Comparison of ENCODE assay signal across 16 cellular contexts in the genomic region with DNA sequence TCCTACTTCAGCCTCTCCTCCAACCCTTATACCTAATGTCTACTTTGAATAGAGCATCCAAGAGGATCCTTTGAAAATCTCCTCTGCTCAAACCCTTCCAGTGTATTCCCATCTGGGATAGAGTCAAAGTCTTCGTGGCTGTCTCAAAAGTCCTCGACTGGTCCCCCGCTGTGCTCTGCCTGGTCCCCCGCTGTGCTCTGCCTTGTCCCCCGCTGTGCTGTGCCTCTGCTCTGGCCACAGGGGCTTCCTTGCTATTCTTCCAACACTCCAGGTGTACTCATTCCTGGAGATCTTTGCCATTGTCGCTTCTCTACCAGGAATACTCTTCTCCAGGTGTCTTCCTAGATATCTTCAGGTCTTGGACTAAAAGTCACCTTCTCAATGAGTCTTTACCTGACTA. TPM values are rescaled to one million over a fixed set of nuclear protein-coding genes. Genes with fewer than 3 reads are reported as not detected.
DNase-seq lines count a peak whose midpoint lies in the region; ATAC-seq and TF ChIP-seq lines count a peak whose summit lies in the region.
"Had no signal": no experiment of that assay in that cellular context is flagged by ENCODE, and none has a peak within 500 bp of the region (broad histone marks: within the 10 kb centered on the region; RNA-seq: fewer than 3 reads in every experiment).

No MANE protein-coding gene starts in this region.

- H3K4me1 ChIP-seq in HEK293 (ENCODE audit: control insufficient read depth, insufficient read depth, low read length) (no peaks in the 10 kb centered on the region), mesendoderm (ENCODE audit: control insufficient read depth, low read depth, low read length) (peaks cover 10% of the 10 kb centered on the region)
- H3K4me1 ChIP-seq: BE2C had no signal

- POLR2A ChIA-PET in HEK293 (lab: Yijun Ruan, JAX) (no interaction called here), WTC11 (lab: Charles Lee) (no interaction called here)

- no peak overlapping the region for H3K4me3 Mint-ChIP-seq in WTC11

- ATAC-seq in WTC11, result no peak; the same call in 1 of the 2 replicates
- ATAC-seq: HepG2 had no signal

- no peak overlapping the region for H3K4ac ChIP-seq in mesendoderm (ENCODE audit: low read depth, low read length)

- no peak overlapping the region for H3K9ac ChIP-seq in mesendoderm (ENCODE audit: low read length)
- H3K9ac ChIP-seq: GM23248 had no signal

- H3K79me2 ChIP-seq in mesendoderm (ENCODE audit: control insufficient read depth, insufficient read depth, low read length), result no peaks in the 10 kb centered on the region

- CTCF ChIA-PET in HEK293 (lab: Yijun Ruan, JAX) (no interaction called here), WTC11 (lab: Charles Lee) (interaction anchor here (1.6 kb wide), 1 partner anchor 36 kb away, joined by 3 read pairs; no protein-coding TSS in a partner anchor)

- H3K27ac ChIP-seq in HEK293 (ENCODE audit: extremely low read depth, low read depth, low read length), result no peak overlapping the region
- H3K27ac ChIP-seq in mesendoderm (ENCODE audit: low read depth, low read length), result no peak overlapping the region
- H3K27ac ChIP-seq: C4-2B, GM23248 had no signal

- no peak overlapping the region for H4K8ac ChIP-seq in mesendoderm (ENCODE audit: low read depth, low read length)

- no peaks in the 10 kb centered on the region for H3K9me3 Mint-ChIP-seq in WTC11
- H3K9me3 Mint-ChIP-seq: CD4-positive, alpha-beta memory T cell had no signal

- H2BK5ac ChIP-seq in mesendoderm (ENCODE audit: low read length), result no peak overlapping the region

- H3K4me1 Mint-ChIP-seq in WTC11, result peaks cover 34% of the 10 kb centered on the region
- H3K4me1 Mint-ChIP-seq: CD4-positive, alpha-beta memory T cell had no signal

- H3K36me3 Mint-ChIP-seq in WTC11, result no peaks in the 10 kb centered on the region
- H3K36me3 Mint-ChIP-seq: CD4-positive, alpha-beta memory T cell had no signal

- no peak overlapping the region for H4K5ac ChIP-seq in mesendoderm (ENCODE audit: low read length)

- no peak overlapping the region for H3K56ac ChIP-seq in mesendoderm (ENCODE audit: low read length)

- H3K9me3 ChIP-seq in HEK293 (ENCODE audit: control insufficient read depth, insufficient read depth, low read depth, low read length), result no peaks in the 10 kb centered on the region
- H3K9me3 ChIP-seq: BE2C had no signal

- peak; percentile 26 for DNase-seq in ELF-1 (ENCODE audit: low read depth, low spot score)
- peak; percentile 24 for DNase-seq in WTC11 (ENCODE audit: low spot score)
- DNase-seq in mesendoderm, result peak; percentile 41
- no peak for DNase-seq in NCI-H524 (lab: John Stamatoyannopoulos, UW)
- no peak for DNase-seq in NCI-H774 (lab: John Stamatoyannopoulos, UW)
- DNase-seq in medulla oblongata (ENCODE audit: extremely low spot score), result no peak
- DNase-seq: BE2C; CD4-positive, alpha-beta memory T cell; DND-41; GF-D8; GM23248; HCEC 1CT; Karpas-422 had no signal

- no peaks in the 10 kb centered on the region for H3K36me3 ChIP-seq in HEK293 (ENCODE audit: control insufficient read depth in 2 of 2, insufficient read depth in 1 of 2, low read length in 2 of 2)
- H3K36me3 ChIP-seq in mesendoderm (ENCODE audit: control insufficient read depth, insufficient read depth, low read length), result no peaks in the 10 kb centered on the region
- H3K36me3 ChIP-seq: BE2C had no signal

- H3K4me2 ChIP-seq in mesendoderm (ENCODE audit: low read length), result no peak overlapping the region

- H3K27ac Mint-ChIP-seq in WTC11, result no peak overlapping the region
- H3K27ac Mint-ChIP-seq: CD4-positive, alpha-beta memory T cell had no signal

- no peak overlapping the region for H2BK15ac ChIP-seq in mesendoderm (replicated peaks; ENCODE audit: low read depth)

- TF ChIP-seq CTCF in HEK293 (tag by site-specific recombination; IDR thresholded peaks at IDR 0.05), result no peak
- no peak for TF ChIP-seq CTCF in WTC11 (IDR thresholded peaks at IDR 0.05)

- no peak overlapping the region for H3K18ac ChIP-seq in mesendoderm (ENCODE audit: low read length)

- no peaks in the 10 kb centered on the region for H3K79me1 ChIP-seq in mesendoderm (ENCODE audit: low read length)

- H3K4me3 ChIP-seq in HEK293 (ENCODE audit: low read depth, low read length), result no peak overlapping the region
- H3K4me3 ChIP-seq in mesendoderm (ENCODE audit: low read length), result no peak overlapping the region
- H3K4me3 ChIP-seq: GM23248 had no signal

- WGBS in mesendoderm (ENCODE audit: extremely low coverage, insufficient coverage, low lambda C conversion rate), result no CpG with 5 or more reads among the region's 6 CpGs

- no peaks in the 10 kb centered on the region for H3K27me3 ChIP-seq in mesendoderm (ENCODE audit: insufficient read depth, low read length, poor library complexity)
- H3K27me3 ChIP-seq: BE2C had no signal

- no peaks in the 10 kb centered on the region; the same call in 1 of the 2 replicates for H3K27me3 Mint-ChIP-seq in WTC11 (ENCODE audit: low read depth)

- no peak overlapping the region for H3K23ac ChIP-seq in mesendoderm (ENCODE audit: low read length)

- H2AK5ac ChIP-seq in mesendoderm (ENCODE audit: low read length), result no peak overlapping the region

- H2BK120ac ChIP-seq in mesendoderm (ENCODE audit: low read depth, low read length), result no peak overlapping the region

TF ChIP-seq in HEK293, 187 proteins besides CTCF, POLR2A, EP300 and RAD21 (continues in another document):
- TF ChIP-seq ZNF501 (tag by site-specific recombination; IDR thresholded peaks at IDR 0.05), result no peak
- TF ChIP-seq, protein P1, sequence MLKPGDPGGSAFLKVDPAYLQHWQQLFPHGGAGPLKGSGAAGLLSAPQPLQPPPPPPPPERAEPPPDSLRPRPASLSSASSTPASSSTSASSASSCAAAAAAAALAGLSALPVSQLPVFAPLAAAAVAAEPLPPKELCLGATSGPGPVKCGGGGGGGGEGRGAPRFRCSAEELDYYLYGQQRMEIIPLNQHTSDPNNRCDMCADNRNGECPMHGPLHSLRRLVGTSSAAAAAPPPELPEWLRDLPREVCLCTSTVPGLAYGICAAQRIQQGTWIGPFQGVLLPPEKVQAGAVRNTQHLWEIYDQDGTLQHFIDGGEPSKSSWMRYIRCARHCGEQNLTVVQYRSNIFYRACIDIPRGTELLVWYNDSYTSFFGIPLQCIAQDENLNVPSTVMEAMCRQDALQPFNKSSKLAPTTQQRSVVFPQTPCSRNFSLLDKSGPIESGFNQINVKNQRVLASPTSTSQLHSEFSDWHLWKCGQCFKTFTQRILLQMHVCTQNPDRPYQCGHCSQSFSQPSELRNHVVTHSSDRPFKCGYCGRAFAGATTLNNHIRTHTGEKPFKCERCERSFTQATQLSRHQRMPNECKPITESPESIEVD (tag by site-specific recombination; IDR thresholded peaks at IDR 0.05), result no peak
- no peak for TF ChIP-seq PATZ1 (tag by site-specific recombination; IDR thresholded peaks at IDR 0.05)
- TF ChIP-seq ZIC2 (tag by site-specific recombination; IDR thresholded peaks at IDR 0.05), result peak; percentile 94

TF ChIP-seq in WTC11, 78 proteins besides CTCF, POLR2A, EP300 and RAD21 (continues in another document):
- TF ChIP-seq, protein P2, sequence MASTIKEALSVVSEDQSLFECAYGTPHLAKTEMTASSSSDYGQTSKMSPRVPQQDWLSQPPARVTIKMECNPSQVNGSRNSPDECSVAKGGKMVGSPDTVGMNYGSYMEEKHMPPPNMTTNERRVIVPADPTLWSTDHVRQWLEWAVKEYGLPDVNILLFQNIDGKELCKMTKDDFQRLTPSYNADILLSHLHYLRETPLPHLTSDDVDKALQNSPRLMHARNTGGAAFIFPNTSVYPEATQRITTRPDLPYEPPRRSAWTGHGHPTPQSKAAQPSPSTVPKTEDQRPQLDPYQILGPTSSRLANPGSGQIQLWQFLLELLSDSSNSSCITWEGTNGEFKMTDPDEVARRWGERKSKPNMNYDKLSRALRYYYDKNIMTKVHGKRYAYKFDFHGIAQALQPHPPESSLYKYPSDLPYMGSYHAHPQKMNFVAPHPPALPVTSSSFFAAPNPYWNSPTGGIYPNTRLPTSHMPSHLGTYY (CRISPR knock-in tag; IDR thresholded peaks at IDR 0.05), result 0 out of 2 replicates have a peak, but pooled peaks have one; percentile 64
- TF ChIP-seq ZNF317 (CRISPR knock-in tag; IDR thresholded peaks at IDR 0.05; ENCODE audit: borderline replicate concordance, low read depth), result no peak
- no peak for TF ChIP-seq CBFB (CRISPR knock-in tag; IDR thresholded peaks at IDR 0.05; ENCODE audit: low read depth)
- peak; percentile 100 for TF ChIP-seq ZNF423 (CRISPR knock-in tag; IDR thresholded peaks at IDR 0.05)
- no peak for TF ChIP-seq JAZF1 (CRISPR knock-in tag; IDR thresholded peaks at IDR 0.05)
- TF ChIP-seq E2F5 (CRISPR knock-in tag; IDR thresholded peaks at IDR 0.05), result no peak
- no peak for TF ChIP-seq ATF1 (CRISPR knock-in tag; IDR thresholded peaks at IDR 0.05)
- TF ChIP-seq, protein P3, sequence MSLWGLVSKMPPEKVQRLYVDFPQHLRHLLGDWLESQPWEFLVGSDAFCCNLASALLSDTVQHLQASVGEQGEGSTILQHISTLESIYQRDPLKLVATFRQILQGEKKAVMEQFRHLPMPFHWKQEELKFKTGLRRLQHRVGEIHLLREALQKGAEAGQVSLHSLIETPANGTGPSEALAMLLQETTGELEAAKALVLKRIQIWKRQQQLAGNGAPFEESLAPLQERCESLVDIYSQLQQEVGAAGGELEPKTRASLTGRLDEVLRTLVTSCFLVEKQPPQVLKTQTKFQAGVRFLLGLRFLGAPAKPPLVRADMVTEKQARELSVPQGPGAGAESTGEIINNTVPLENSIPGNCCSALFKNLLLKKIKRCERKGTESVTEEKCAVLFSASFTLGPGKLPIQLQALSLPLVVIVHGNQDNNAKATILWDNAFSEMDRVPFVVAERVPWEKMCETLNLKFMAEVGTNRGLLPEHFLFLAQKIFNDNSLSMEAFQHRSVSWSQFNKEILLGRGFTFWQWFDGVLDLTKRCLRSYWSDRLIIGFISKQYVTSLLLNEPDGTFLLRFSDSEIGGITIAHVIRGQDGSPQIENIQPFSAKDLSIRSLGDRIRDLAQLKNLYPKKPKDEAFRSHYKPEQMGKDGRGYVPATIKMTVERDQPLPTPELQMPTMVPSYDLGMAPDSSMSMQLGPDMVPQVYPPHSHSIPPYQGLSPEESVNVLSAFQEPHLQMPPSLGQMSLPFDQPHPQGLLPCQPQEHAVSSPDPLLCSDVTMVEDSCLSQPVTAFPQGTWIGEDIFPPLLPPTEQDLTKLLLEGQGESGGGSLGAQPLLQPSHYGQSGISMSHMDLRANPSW (CRISPR knock-in tag; conservative IDR thresholded peaks at IDR 0.05; ENCODE audit: low read depth), result no peak

RNA-seq across cellular contexts. Expression of gene COMMD3, which starts 36.1 kb away (rescaled TPM):
- total RNA-seq in WTC11 (2021), result 2.6 to 3.6 TPM (median 3.5 TPM) in 3 replicates
- 3.0 TPM for polyA plus RNA-seq in mesendoderm (2013, experiment 1 of 2)
- 2.8 TPM for polyA plus RNA-seq in mesendoderm (2013, experiment 2 of 2)

RNA-seq across cellular contexts. Expression of gene BMI1, which starts 40.8 kb away (rescaled TPM):
- total RNA-seq in WTC11 (2021), result 3.4 to 4.0 TPM (median 4.0 TPM) in 3 replicates
- polyA plus RNA-seq in mesendoderm (2013, experiment 1 of 2), result 5.0 TPM
- polyA plus RNA-seq in mesendoderm (2013, experiment 2 of 2), result 4.8 TPM

Comparison
In these comparisons a context has a peak if more than half of its experiments do, and no peak if none do; other contexts are left out.
1. DNase-seq: peak in ELF-1 (single experiment), WTC11 (single experiment) and mesendoderm (single experiment); none in NCI-H524 (0 of 2), NCI-H774 (single experiment) and medulla oblongata (single experiment).